Comparison of ENCODE assay signal across 6 cellular contexts in genomic region chr2:37759989-37760388, GRCh38.
DNase-seq lines count a peak whose midpoint lies in the region; ATAC-seq, FAIRE-seq and TF ChIP-seq lines count a peak whose summit lies in the region.
"Not testable (repeated sequence)": the region's sequence is repeated elsewhere in the genome, so short reads cannot be mapped to it uniquely, and the experiment has no call there.

No MANE protein-coding gene starts in this region.

- H4K20me1 ChIP-seq in BLaER1 treated with 17β-estradiol and CSF1 and Interleukin-3, amounts not matched to agents 10 nM and 100 nM, result not testable (repeated sequence)

- H3K4me2 ChIP-seq in BLaER1 treated with 17β-estradiol and CSF1 and Interleukin-3, amounts not matched to agents 10 nM and 100 nM, result peak overlapping the region in 5 of 11 experiments; percentile 2 to 75 (median 44); a peak in 8 of 22 replicates

- peak overlapping the region in 1 of 2 donors; percentile 58 for H3K4me3 Mint-ChIP-seq in CD14-positive monocyte

- 94% methylated on average over 1 of the region's 1 CpG for WGBS in pancreas, 2 donors

- not testable (repeated sequence) for DNase-seq in CD14-positive monocyte (ENCODE audit: low spot score); left colon; mucosa of descending colon; pancreas

- peaks cover 79% of the 10 kb centered on the region for H3K4me1 Mint-ChIP-seq in CD14-positive monocyte

- H3K4me3 ChIP-seq in BLaER1 treated with 17β-estradiol and CSF1 and Interleukin-3, amounts not matched to agents 10 nM and 100 nM; mucosa of descending colon; pancreas: not testable (repeated sequence)
- H3K4me3 ChIP-seq in neutrophil (ENCODE audit: low read depth in 1 of 2, low read length in 1 of 2), result peak overlapping the region in 1 of 2 experiments; percentile 15

- peak overlapping the region in 8 of 11 experiments; percentile 20 to 97 (median 72); a peak in 11 of 22 replicates for H3K27ac ChIP-seq in BLaER1 treated with 17β-estradiol and CSF1 and Interleukin-3, amounts not matched to agents 10 nM and 100 nM
- peak overlapping the region; percentile 95 for H3K27ac ChIP-seq in neutrophil
- not testable (repeated sequence) for H3K27ac ChIP-seq in pancreas

- H3K4me1 ChIP-seq in BLaER1 treated with 17β-estradiol and CSF1 and Interleukin-3, amounts not matched to agents 10 nM and 100 nM, result peaks cover 0 to 74% (median 33%) of the 10 kb centered on the region in 10 experiments; a peak in 14 of 20 replicates
- not testable (repeated sequence) for H3K4me1 ChIP-seq in mucosa of descending colon (ENCODE audit: low read depth); pancreas
- peaks cover 73% of the 10 kb centered on the region in 2 experiments for H3K4me1 ChIP-seq in neutrophil (ENCODE audit: control insufficient read depth in 1 of 2, insufficient read depth in 1 of 2, low read depth in 1 of 2, low read length in 1 of 2)

- H3K9ac ChIP-seq in BLaER1 treated with 17β-estradiol and CSF1 and Interleukin-3, amounts not matched to agents 10 nM and 100 nM, result not testable (repeated sequence)

- not testable (repeated sequence) for TF ChIP-seq CTCF in CD14-positive monocyte (IDR thresholded peaks at IDR 0.05); mucosa of descending colon (IDR thresholded peaks at IDR 0.05); neutrophil (IDR thresholded peaks at IDR 0.05); pancreas (IDR thresholded peaks at IDR 0.05)

- H3K36me3 Mint-ChIP-seq in CD14-positive monocyte, result peaks cover 0 to 11% of the 10 kb centered on the region in 2 donors

- ATAC-seq in left colon (peak; percentile 92), mucosa of descending colon (peak; percentile 72)
- ATAC-seq in pancreas, result not testable (repeated sequence)

- not testable (repeated sequence) for H3K27me3 ChIP-seq in BLaER1 treated with 17β-estradiol and CSF1 and Interleukin-3, amounts not matched to agents 10 nM and 100 nM; neutrophil; pancreas

- not testable (repeated sequence) for H3K27me3 Mint-ChIP-seq in CD14-positive monocyte (ENCODE audit: low read depth in 3 of 3)

- not testable (repeated sequence) for H3K36me3 ChIP-seq in BLaER1 treated with 17β-estradiol and CSF1 and Interleukin-3, amounts not matched to agents 10 nM and 100 nM; mucosa of descending colon (ENCODE audit: low read depth); neutrophil; pancreas

- not testable (repeated sequence) for H3K9me3 Mint-ChIP-seq in CD14-positive monocyte

- intact Hi-C loops in CD14-positive monocyte (cut with micrococcal nuclease), result loop anchor here in 1 of 2 donors (5.0 to 10.0 kb wide), 2 partner anchors 67 to 85 kb away; partner anchors contain the start of gene CDC42EP3
- intact Hi-C loops in left colon (cut with DNase I, micrococcal nuclease); mucosa of descending colon (cut with DNase I, micrococcal nuclease); pancreas (cut with DNase I): not testable (repeated sequence)

- peak overlapping the region; percentile 77 to 99 (median 96) for H3K27ac Mint-ChIP-seq in CD14-positive monocyte

- H3K9me3 ChIP-seq in BLaER1 treated with 17β-estradiol and CSF1 and Interleukin-3, amounts not matched to agents 10 nM and 100 nM (replicated peaks in 1 of 11), result peaks cover 0 to 74% (median 2%) of the 10 kb centered on the region in 11 experiments; a peak in 10 of 22 replicates
- H3K9me3 ChIP-seq in mucosa of descending colon, neutrophil, pancreas: not testable (repeated sequence)

- peak; percentile 13 for FAIRE-seq in pancreas (lab: Jason Lieb, UNC)
